Comparison of ENCODE assay signal across 8 cellular contexts in genomic region chr15:50134524-50135024, GRCh38. TPM values are rescaled to one million over a fixed set of nuclear protein-coding genes. Genes with fewer than 3 reads are reported as not detected.
DNase-seq lines count a peak whose midpoint lies in the region; ATAC-seq and TF ChIP-seq lines count a peak whose summit lies in the region.

No MANE protein-coding gene starts in this region.

- H3K4me3 ChIP-seq in body of pancreas (no peak overlapping the region), hepatocyte (no peak overlapping the region)

- H3K4me1 ChIP-seq in body of pancreas (no peaks in the 10 kb centered on the region), hepatocyte (ENCODE audit: insufficient read depth) (no peaks in the 10 kb centered on the region)

- no peak for TF ChIP-seq POLR2A in body of pancreas (IDR thresholded peaks at IDR 0.05)

- peak; percentile 73 for DNase-seq in Ammon's horn (ENCODE audit: low spot score)
- peak; percentile 77 for DNase-seq in HT1080 (ENCODE audit: low read depth)
- DNase-seq in body of pancreas: peak in 1 of 4 donors; percentile 28
- no peak for DNase-seq in osteocyte (ENCODE audit: extremely low spot score, unreplicated experiment)
- DNase-seq in hepatocyte (ENCODE audit: low spot score): no peak
- no peak for DNase-seq in stimulated activated naive CD4-positive, alpha-beta T cell treated with Interleukin-2 at 50 U/mL for 16 hours (lab: John Stamatoyannopoulos, UW)
- DNase-seq in G401 (ENCODE audit: low spot score): no peak

- H3K36me3 ChIP-seq in body of pancreas (replicated peaks in 1 of 2; ENCODE audit: insufficient read depth in 1 of 2, low read depth in 2 of 2): no peaks in the 10 kb centered on the region
- no peaks in the 10 kb centered on the region for H3K36me3 ChIP-seq in hepatocyte (replicated peaks; ENCODE audit: insufficient read depth, low read depth)

- no peak for TF ChIP-seq CTCF in body of pancreas (IDR thresholded peaks at IDR 0.05)
- TF ChIP-seq CTCF in osteocyte (IDR thresholded peaks at IDR 0.05): no peak
- TF ChIP-seq CTCF in hepatocyte (IDR thresholded peaks at IDR 0.05; ENCODE audit: poor library complexity): no peak

- 29 to 31% methylated on average over 2 of the region's 2 CpGs for WGBS in body of pancreas, 2 donors
- 52% methylated on average over 2 of the region's 2 CpGs for WGBS in hepatocyte (ENCODE audit: low lambda C conversion rate, missing lambda C conversion rate)

- H3K27ac Mint-ChIP-seq in osteocyte (ENCODE audit: unreplicated experiment): peak overlapping the region; percentile 7

- no peaks in the 10 kb centered on the region for H3K9me3 Mint-ChIP-seq in osteocyte (ENCODE audit: unreplicated experiment)

- no peaks in the 10 kb centered on the region for H3K27me3 Mint-ChIP-seq in osteocyte (ENCODE audit: unreplicated experiment)

- H4K20me1 ChIP-seq in hepatocyte (ENCODE audit: insufficient read depth, poor library complexity, severe bottlenecking): no peaks in the 10 kb centered on the region

- H3K27me3 ChIP-seq in body of pancreas (no peaks in the 10 kb centered on the region), hepatocyte (no peaks in the 10 kb centered on the region)

- intact Hi-C loops in body of pancreas (cut with DNase I): no loop called here

- H3K9me3 ChIP-seq in body of pancreas (no peaks in the 10 kb centered on the region), hepatocyte (ENCODE audit: low read depth) (no peaks in the 10 kb centered on the region)

- no peak overlapping the region for H2AFZ ChIP-seq in hepatocyte

- ATAC-seq in GM21447 (IDR thresholded peaks at IDR 0.05; ENCODE audit: unreplicated experiment): peak; percentile 85
- ATAC-seq in body of pancreas: peak; percentile 15

- H3K36me3 Mint-ChIP-seq in osteocyte (ENCODE audit: unreplicated experiment): no peaks in the 10 kb centered on the region

- H3K4me3 Mint-ChIP-seq in osteocyte (ENCODE audit: unreplicated experiment): no peak overlapping the region

- no peak overlapping the region for H3K4me2 ChIP-seq in hepatocyte

- peak overlapping the region in 1 of 4 donors; percentile 21 for H3K27ac ChIP-seq in body of pancreas
- H3K27ac ChIP-seq in hepatocyte: no peak overlapping the region

- H3K4me1 Mint-ChIP-seq in osteocyte (ENCODE audit: unreplicated experiment): peaks cover 11% of the 10 kb centered on the region

- H3K79me2 ChIP-seq in hepatocyte: no peaks in the 10 kb centered on the region

- no peaks in the 10 kb centered on the region for H3K9me2 ChIP-seq in hepatocyte (replicated peaks; ENCODE audit: insufficient read depth)

- in situ Hi-C loops in G401 (cut with HindIII; ENCODE audit: low sequenced_read_pairs): no loop called here

RNA-seq across cellular contexts. Expression of gene ATP8B4, which starts 15.5 kb away (rescaled TPM):
- 0.21 and 0.60 TPM in 2 replicates for total RNA-seq in HT1080 (2014; rRNA removed; shearing (Covaris generic))
- 0.03 TPM in 1 of 2 replicates, not detected in the other for polyA plus RNA-seq in HT1080 (2015; cell fraction: cytosol; rRNA removed)
- 0.10 and 0.51 TPM in 2 replicates for polyA plus RNA-seq in HT1080 (2015; cell fraction: nucleus; rRNA removed)
- total RNA-seq in body of pancreas (1 to 10 TPM; 3.1 to 6.6 TPM), osteocyte (not detected in 2 replicates), hepatocyte (9.5 and 10.1 TPM in 2 replicates)
- polyA plus RNA-seq in hepatocyte: 0.21 and 1.3 TPM in 2 replicates
- total RNA-seq in G401 (2014; rRNA removed; shearing (Covaris generic)): 3.5 TPM in 1 of 2 replicates, not detected in the other

RNA-seq across cellular contexts. Expression of gene SLC27A2, which starts 47.4 kb away (rescaled TPM):
- total RNA-seq in HT1080 (2014; rRNA removed; shearing (Covaris generic)): not detected in 2 replicates
- 0.02 and 0.09 TPM in 2 replicates for polyA plus RNA-seq in HT1080 (2015; cell fraction: cytosol; rRNA removed)
- polyA plus RNA-seq in HT1080 (2015; cell fraction: nucleus; rRNA removed): not detected in 2 replicates
- total RNA-seq in body of pancreas (1 to 10 TPM; 3.9 to 4.6 TPM), osteocyte (not detected in 2 replicates), hepatocyte (37.0 and 41.3 TPM in 2 replicates)
- polyA plus RNA-seq in hepatocyte: 10.1 and 24.8 TPM in 2 replicates
- 0.06 TPM in 1 of 2 replicates, not detected in the other for total RNA-seq in G401 (2014; rRNA removed; shearing (Covaris generic))

Comparison
In these comparisons a context has a peak if more than half of its experiments do, and no peak if none do; other contexts are left out.
1. DNase-seq: peak in Ammon's horn (single experiment) and HT1080 (single experiment); none in osteocyte (single experiment), hepatocyte (single experiment), stimulated activated naive CD4-positive, alpha-beta T cell treated with Interleukin-2 at 50 U/mL for 16 hours (single experiment) and G401 (single experiment).